In the genomic region with DNA sequence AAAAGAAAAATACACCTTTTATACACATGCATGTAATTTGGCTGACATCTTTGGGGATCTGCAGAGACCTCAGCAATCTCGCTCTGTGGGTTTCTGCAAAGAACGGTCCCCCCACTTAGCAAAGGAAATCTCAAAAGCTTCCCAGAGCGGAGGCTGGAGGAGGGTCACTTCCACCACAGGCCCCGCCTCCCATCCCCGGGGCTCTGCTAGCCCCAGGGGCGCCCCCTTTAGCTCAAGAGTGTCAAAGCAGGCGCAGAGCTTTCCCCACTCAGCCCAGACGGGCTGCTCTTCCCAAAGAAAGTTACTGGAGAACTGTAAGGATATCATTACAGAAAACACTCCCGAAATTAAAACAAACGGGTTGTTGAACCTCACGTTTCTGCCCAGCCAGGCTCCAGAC, we compare ENCODE assay signal across 8 cellular contexts.
DNase-seq lines count a peak whose midpoint lies in the region; ATAC-seq lines count a peak whose summit lies in the region.

No MANE protein-coding gene starts in this region.

- DNase-seq in NCI-H748 (lab: John Stamatoyannopoulos, UW; ENCODE audit: unreplicated experiment) (peak; percentile 45), NCI-H748 treated with DMSO at 0.1 percent for 48 hours (lab: John Stamatoyannopoulos, UW) (no peak), RPMI8226 (peak; percentile 34), ecto neural progenitor cell (ENCODE audit: low spot score) (peak; percentile 85), cortex of kidney (lab: John Stamatoyannopoulos, UW) (no peak), NCI-H2029 (lab: John Stamatoyannopoulos, UW) (no peak)
- peak; percentile 30 to 47 for DNase-seq in stimulated activated CD4-positive, alpha-beta T cell treated with anti-CD3 and anti-CD28 coated beads, Interleukin-2, amount 100 ng/mL, for 48 hours

- ATAC-seq in HG03196 (IDR thresholded peaks at IDR 0.05; ENCODE audit: unreplicated experiment), result no peak

Comparison
In these comparisons a context has a peak if more than half of its experiments do, and no peak if none do; other contexts are left out.
1. DNase-seq: peak in NCI-H748 (single experiment), RPMI8226 (single experiment), ecto neural progenitor cell (single experiment) and stimulated activated CD4-positive, alpha-beta T cell treated with anti-CD3 and anti-CD28 coated beads, Interleukin-2, amount 100 ng/mL, for 48 hours (2 of 2); none in NCI-H748 treated with DMSO at 0.1 percent for 48 hours (single experiment), cortex of kidney (single experiment) and NCI-H2029 (single experiment).